8 cellular contexts compared by ENCODE assay signal in the genomic region with DNA sequence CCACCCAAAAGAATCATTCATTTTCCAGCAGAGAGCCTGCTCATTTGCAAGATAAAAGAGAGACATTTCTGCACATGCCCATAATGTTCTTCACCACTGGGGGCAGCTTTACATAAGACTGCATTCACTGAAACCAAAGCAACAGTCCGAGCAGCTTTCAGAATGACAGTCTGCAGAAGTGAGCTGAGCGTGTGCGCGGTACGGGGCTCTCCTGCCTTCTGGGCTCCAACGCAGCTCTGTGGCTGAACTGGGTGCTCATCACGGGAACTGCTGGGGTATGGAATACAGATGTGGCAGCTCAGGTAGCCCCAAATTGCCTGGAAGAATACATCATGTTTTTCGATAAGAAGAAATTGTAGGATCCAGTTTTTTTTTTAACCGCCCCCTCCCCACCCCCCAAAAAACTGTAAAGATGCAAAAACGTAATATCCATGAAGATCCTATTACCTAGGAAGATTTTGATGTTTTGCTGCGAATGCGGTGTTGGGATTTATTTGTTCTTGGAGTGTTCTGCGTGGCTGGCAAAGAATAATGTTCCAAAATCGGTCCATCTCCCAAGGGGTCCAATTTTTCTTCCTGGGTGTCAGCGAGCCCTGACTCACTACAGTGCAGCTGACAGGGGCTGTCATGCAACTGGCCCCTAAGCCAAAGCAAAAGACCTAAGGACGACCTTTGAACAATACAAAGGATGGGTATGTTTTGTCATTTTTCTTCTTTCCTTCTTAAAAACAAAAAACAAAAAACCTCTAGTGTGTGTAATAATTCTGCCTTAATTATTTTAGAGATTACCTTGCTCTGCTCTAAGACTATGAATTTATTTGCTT. TPM values are rescaled to one million over a fixed set of nuclear protein-coding genes. Genes with fewer than 3 reads are reported as not detected.
DNase-seq lines count a peak whose midpoint lies in the region; ATAC-seq and TF ChIP-seq lines count a peak whose summit lies in the region.

LRRTM3 (plus strand) TSS at position 141 of the 824 bp plus-strand sequence.

- H3K27ac ChIP-seq in OCI-LY1 (ENCODE audit: low read depth, low read length, poor library complexity, severe bottlenecking) (no peak within 1 kb of the TSS), mammary epithelial cell (ENCODE audit: insufficient read depth, low read depth, low read length) (no peak within 1 kb of the TSS)

- WGBS in mammary epithelial cell (ENCODE audit: low coverage, missing lambda C conversion rate), result 19% methylated on average over 13 of the region's 16 CpGs

- peak; percentile 57 for TF ChIP-seq CTCF in OCI-LY1 (IDR thresholded peaks at IDR 0.05; ENCODE audit: low read length)
- peak; percentile 79 for TF ChIP-seq CTCF in mammary epithelial cell (conservative IDR thresholded peaks at IDR 0.05 in 1 of 2, IDR thresholded peaks at IDR 0.05 in 1 of 2; ENCODE audit: extremely low read depth in 1 of 2, insufficient read depth in 1 of 2, low read depth in 1 of 2, low read length in 2 of 2)

- BruUV-seq in mammary epithelial cell (replicated peaks; lab: Mats Ljungman, UMichigan), result no TSS peak

- H3K9me2 ChIP-seq in OCI-LY1 (ENCODE audit: low read depth, low read length), result no peaks in the 10 kb centered on the region

- H4K20me1 ChIP-seq in OCI-LY1 (ENCODE audit: insufficient read depth, low read length) (no peaks in the 10 kb centered on the region), mammary epithelial cell (ENCODE audit: insufficient read depth, low read length) (no peaks in the 10 kb centered on the region)

- H3K9me3 ChIP-seq in OCI-LY1 (ENCODE audit: low read length) (no peaks in the 10 kb centered on the region), mammary epithelial cell (replicated peaks; ENCODE audit: insufficient read depth, low read length) (no peaks in the 10 kb centered on the region)

- no peaks in the 10 kb centered on the region for H3F3A ChIP-seq in OCI-LY1 (ENCODE audit: insufficient read depth, low read length)

- in situ Hi-C loops in mammary epithelial cell (cut with MboI; ENCODE audit: low sequenced_read_pairs in 2 of 2), result no loop called here

- ATAC-seq in GM21360 (IDR thresholded peaks at IDR 0.05; ENCODE audit: unreplicated experiment) (peak; percentile 100), HG03558 (IDR thresholded peaks at IDR 0.05; ENCODE audit: extremely low read depth, unreplicated experiment) (peak; percentile 100)

- dilution Hi-C loops in mammary epithelial cell (cut with HindIII; ENCODE audit: low sequenced_read_pairs), result no loop called here

- H3K4me3 ChIP-seq in OCI-LY1 (ENCODE audit: low read depth, low read length, poor library complexity, severe bottlenecking) (no peak within 1 kb of the TSS), mammary epithelial cell (replicated peaks in 1 of 3; ENCODE audit: insufficient read depth in 1 of 3, low read depth in 2 of 3, low read length in 3 of 3) (no peak within 1 kb of the TSS)

- CTCF ChIA-PET in mammary epithelial cell (lab: Charles Lee; ENCODE audit: low non-redundant PET), result interaction anchor here (0.5 to 0.6 kb wide), 2 partner anchors 59 to 669 kb away, joined by 3 to 4 read pairs; no protein-coding TSS in a partner anchor

- DNase-seq in NCI-H2107 treated with DMSO at 0.1 percent for 48 hours (lab: John Stamatoyannopoulos, UW; ENCODE audit: unreplicated experiment), result peak; percentile 22
- no peak for DNase-seq in NCI-H2107 (lab: John Stamatoyannopoulos, UW)
- peak; percentile 70 for DNase-seq in mammary epithelial cell
- DNase-seq in iris pigment epithelial cell (ENCODE audit: low read depth), result peak; percentile 87
- DNase-seq in stimulated activated CD4-positive, alpha-beta T cell treated with anti-CD3 and anti-CD28 coated beads, Interleukin-4, amount 100 ng/mL, for 48 hours (ENCODE audit: low read depth in 2 of 2), result peak; percentile 3 to 9

- H3K9ac ChIP-seq in OCI-LY1 (ENCODE audit: low read length), result no peak within 1 kb of the TSS
- H3K9ac ChIP-seq in mammary epithelial cell (ENCODE audit: insufficient read depth, low read length), result no peak within 1 kb of the TSS

- H3K79me2 ChIP-seq in OCI-LY1 (ENCODE audit: insufficient read depth, low read length) (no peaks in the 10 kb centered on the region), mammary epithelial cell (ENCODE audit: insufficient read depth, low read length) (no peaks in the 10 kb centered on the region)

- H3K4me1 ChIP-seq in OCI-LY1 (ENCODE audit: insufficient read depth, low read length, severe bottlenecking) (no peaks in the 10 kb centered on the region), mammary epithelial cell (ENCODE audit: insufficient read depth, low read length) (no peaks in the 10 kb centered on the region)

- intact Hi-C loops in mammary epithelial cell (cut with micrococcal nuclease), result loop anchor here (5.0 kb wide), 3 partner anchors 299 to 619 kb away; no protein-coding TSS in a partner anchor

- H3K4me2 ChIP-seq in OCI-LY1 (ENCODE audit: low read length) (no peak within 1 kb of the TSS), mammary epithelial cell (ENCODE audit: insufficient read depth, low read depth, low read length) (peak within 1 kb of the TSS; percentile 41)

- H3K27me3 ChIP-seq in OCI-LY1 (ENCODE audit: insufficient read depth, low read length), result no peaks in the 10 kb centered on the region
- peaks cover 17% of the 10 kb centered on the region for H3K27me3 ChIP-seq in mammary epithelial cell (ENCODE audit: insufficient read depth, low read length)

- H3K36me3 ChIP-seq in OCI-LY1 (ENCODE audit: insufficient read depth, low read length) (no peaks in the 10 kb centered on the region), mammary epithelial cell (ENCODE audit: insufficient read depth, low read length) (no peaks in the 10 kb centered on the region)

- no peak within 1 kb of the TSS for H2AFZ ChIP-seq in OCI-LY1 (ENCODE audit: low read length)
- peak within 1 kb of the TSS; percentile 41 for H2AFZ ChIP-seq in mammary epithelial cell (ENCODE audit: low read depth, low read length)

RNA-seq across cellular contexts. Expression of gene LRRTM3, which starts in this region (rescaled TPM):
- not detected for total RNA-seq in mammary epithelial cell
- polyA plus RNA-seq in mammary epithelial cell, result not detected
- polyA minus RNA-seq in mammary epithelial cell, result not detected

Comparison
In these comparisons a context has a peak if more than half of its experiments do, and no peak if none do; other contexts are left out.
1. Peak in DNase-seq and H3K4me2 ChIP-seq in mammary epithelial cell; RNA of the gene not detected or under 1 TPM.